In the genomic region with DNA sequence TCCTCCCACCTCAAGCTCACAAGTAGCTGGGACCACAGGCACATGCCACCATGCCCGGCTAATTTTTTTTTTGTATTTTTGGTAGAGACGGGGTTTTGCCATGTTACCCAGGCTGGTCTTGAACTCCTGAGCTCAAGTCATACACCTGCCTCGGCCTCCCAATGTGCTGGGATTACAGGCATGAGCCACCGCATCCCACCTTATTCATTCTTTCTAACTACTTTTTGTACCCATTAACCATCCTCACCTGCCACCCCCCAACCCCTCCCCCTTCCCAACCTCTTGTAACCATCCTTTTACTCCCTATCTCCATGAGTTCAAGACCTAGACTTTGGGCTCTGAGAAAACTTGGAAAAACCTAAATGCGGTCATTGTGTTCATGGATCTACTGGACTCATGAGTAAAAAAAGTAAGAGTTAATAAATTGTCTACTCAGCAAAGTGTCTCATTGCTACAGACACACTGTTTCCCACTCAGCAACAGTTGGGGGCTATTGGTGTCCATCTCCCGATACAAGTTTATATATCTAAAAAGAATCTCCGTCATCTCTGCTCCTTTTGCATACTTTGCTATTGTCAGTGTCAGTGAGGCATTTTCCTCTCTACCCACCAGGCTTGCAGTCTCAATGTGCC, we compare ENCODE assay signal across 21 cellular contexts. TPM values are rescaled to one million over a fixed set of nuclear protein-coding genes. Genes with fewer than 3 reads are reported as not detected.
"Had no signal": no experiment of that assay in that cellular context is flagged by ENCODE, and none has a peak within 500 bp of the region (broad histone marks: within the 10 kb centered on the region; RNA-seq: fewer than 3 reads in every experiment).

No MANE protein-coding gene starts in this region.

- H3K27ac Mint-ChIP-seq: activated CD4-positive, alpha-beta T cell treated with anti-CD3 and anti-CD28 coated beads, Interleukin-2, amount 10 ng/mL, durations not matched to agents 7 days and 5 days; activated CD8-positive, alpha-beta T cell treated with anti-CD3 and anti-CD28 coated beads, Interleukin-2, amount 10 ng/mL, durations not matched to agents 7 days and 5 days; activated naive CD8-positive, alpha-beta T cell treated with anti-CD3 and anti-CD28 coated beads, Interleukin-2, amount 10 ng/mL, durations not matched to agents 7 days and 5 days; activated T-cell treated with anti-CD3 and anti-CD28 coated beads, Interleukin-2, amount 50 U/mL, for 24 hours; activated T-helper 2 cell treated with anti-CD3 and anti-CD28 coated beads, Interferon-gamma antibody, Interleukin-2, Interleukin-4, amounts not matched to agents 10 μg/mL and 5 μg/mL and 100 μg/mL, durations not matched to agents 14 hours and 24 hours and 36 hours; naive thymus-derived CD4-positive, alpha-beta T cell had no signal

- H3K4me1 Mint-ChIP-seq: activated naive CD8-positive, alpha-beta T cell treated with anti-CD3 and anti-CD28 coated beads, Interleukin-2, amount 10 ng/mL, durations not matched to agents 7 days and 5 days had no signal

- H3K4me3 Mint-ChIP-seq: activated CD4-positive, alpha-beta T cell treated with anti-CD3 and anti-CD28 coated beads, Interleukin-2, amount 10 ng/mL, durations not matched to agents 7 days and 5 days; activated CD8-positive, alpha-beta T cell treated with anti-CD3 and anti-CD28 coated beads, Interleukin-2, amount 10 ng/mL, durations not matched to agents 7 days and 5 days; activated naive CD8-positive, alpha-beta T cell treated with anti-CD3 and anti-CD28 coated beads, Interleukin-2, amount 10 ng/mL, durations not matched to agents 7 days and 5 days; activated T-cell treated with anti-CD3 and anti-CD28 coated beads, Interleukin-2, amount 50 U/mL, for 24 hours; naive thymus-derived CD4-positive, alpha-beta T cell had no signal

- H3K4me3 ChIP-seq: colonic mucosa, left lung, pancreas, upper lobe of left lung had no signal

- H3K27me3 ChIP-seq: brain microvascular endothelial cell, colonic mucosa, pancreas, upper lobe of left lung had no signal

- H3K36me3 Mint-ChIP-seq: activated naive CD8-positive, alpha-beta T cell treated with anti-CD3 and anti-CD28 coated beads, Interleukin-2, amount 10 ng/mL, durations not matched to agents 7 days and 5 days; naive thymus-derived CD4-positive, alpha-beta T cell had no signal

- H3K9me3 Mint-ChIP-seq: activated CD4-positive, alpha-beta T cell treated with anti-CD3 and anti-CD28 coated beads, Interleukin-2, amount 10 ng/mL, durations not matched to agents 7 days and 5 days; activated naive CD8-positive, alpha-beta T cell treated with anti-CD3 and anti-CD28 coated beads, Interleukin-2, amount 10 ng/mL, durations not matched to agents 7 days and 5 days; activated T-cell treated with anti-CD3 and anti-CD28 coated beads, Interleukin-2, amount 50 U/mL, for 24 hours; activated T-helper 2 cell treated with anti-CD3 and anti-CD28 coated beads, Interferon-gamma antibody, Interleukin-2, Interleukin-4, amounts not matched to agents 10 μg/mL and 5 μg/mL and 100 μg/mL, durations not matched to agents 14 hours and 24 hours and 36 hours had no signal

- H3K4me1 ChIP-seq: colonic mucosa had no signal

- ATAC-seq: activated CD8-positive, alpha-beta T cell treated with anti-CD3 and anti-CD28 coated beads, Interleukin-2, amount 10 ng/mL, durations not matched to agents 7 days and 5 days; naive thymus-derived CD4-positive, alpha-beta T cell; pancreas had no signal

- H3K36me3 ChIP-seq: brain microvascular endothelial cell, colonic mucosa, left lung, pancreas, upper lobe of left lung had no signal

- H3K9me3 ChIP-seq: colonic mucosa, left lung, pancreas had no signal

- DNase-seq: activated CD4-positive, alpha-beta T cell treated with anti-CD3 and anti-CD28 coated beads, Interleukin-2, amount 10 ng/mL, durations not matched to agents 7 days and 5 days; activated CD8-positive, alpha-beta T cell treated with anti-CD3 and anti-CD28 coated beads, Interleukin-2, amount 10 ng/mL, durations not matched to agents 7 days and 5 days; activated naive CD4-positive, alpha-beta T cell treated with Interleukin-2 at 50 U/mL for 16 hours; activated naive CD8-positive, alpha-beta T cell treated with anti-CD3 and anti-CD28 coated beads, Interleukin-2, amount 10 ng/mL, durations not matched to agents 7 days and 5 days; activated T-cell treated with anti-CD3 and anti-CD28 coated beads, Interleukin-2, amount 50 U/mL, for 24 hours; central memory CD4-positive, alpha-beta T cell; colonic mucosa; erythroblast; foreskin melanocyte; left lung; naive thymus-derived CD4-positive, alpha-beta T cell; stimulated activated CD4-positive, alpha-beta T cell treated with anti-CD3 and anti-CD28 coated beads, Interleukin-2, amount 100 ng/mL, for 24 hours; stimulated activated naive CD4-positive, alpha-beta T cell treated with Interleukin-2 at 50 U/mL for 16 hours; T1000 had no signal

- FAIRE-seq: endometrium, pancreas had no signal

- H3K27ac ChIP-seq: colonic mucosa, left lung, pancreas, upper lobe of left lung had no signal

RNA-seq across cellular contexts. Expression of a gene that starts 44.1 kb away (rescaled TPM):
- total RNA-seq: activated CD4-positive, alpha-beta T cell treated with anti-CD3 and anti-CD28 coated beads, Interleukin-2, amount 10 ng/mL, durations not matched to agents 7 days and 5 days; activated CD8-positive, alpha-beta T cell treated with anti-CD3 and anti-CD28 coated beads, Interleukin-2, amount 10 ng/mL, durations not matched to agents 7 days and 5 days; activated naive CD8-positive, alpha-beta T cell treated with anti-CD3 and anti-CD28 coated beads, Interleukin-2, amount 10 ng/mL, durations not matched to agents 7 days and 5 days; activated T-helper 2 cell treated with anti-CD3 and anti-CD28 coated beads, Interferon-gamma antibody, Interleukin-2, Interleukin-4, amounts not matched to agents 10 μg/mL and 5 μg/mL and 100 μg/mL, durations not matched to agents 14 hours and 24 hours and 36 hours; mononuclear cell; T-helper 1 cell treated with Interleukin-12 subunit alpha and Interleukin-12 subunit beta and Interleukin-4 antibody, amounts not matched to agents 30 ng/mL and 1 ng/mL, for 36 hours had no signal
